ENCODE assay signal across 24 cellular contexts in the genomic region with DNA sequence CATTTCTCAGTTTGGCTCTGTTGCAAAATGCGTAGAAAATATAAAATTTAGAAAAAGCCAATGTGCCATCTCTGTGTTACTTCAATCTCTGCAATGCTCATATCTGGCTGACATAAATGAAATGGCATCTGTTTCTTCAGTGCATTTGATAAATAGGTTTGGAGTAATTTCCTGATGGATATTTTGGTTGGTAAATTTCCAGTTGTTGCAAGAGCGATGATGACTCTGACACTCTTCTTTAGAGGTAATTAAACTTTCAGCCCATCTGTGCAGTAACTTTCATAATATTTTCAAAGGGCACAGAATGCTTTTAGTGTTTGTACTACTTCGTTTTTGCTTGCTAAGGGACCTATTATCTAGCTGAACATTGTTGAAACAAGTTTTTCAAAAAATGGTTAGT.
DNase-seq lines count a peak whose midpoint lies in the region; ATAC-seq and TF ChIP-seq lines count a peak whose summit lies in the region.
"Had no signal": no experiment of that assay in that cellular context is flagged by ENCODE, and none has a peak within 500 bp of the region (broad histone marks: within the 10 kb centered on the region; RNA-seq: fewer than 3 reads in every experiment).

No MANE protein-coding gene starts in this region.

- H3K4me3 ChIP-seq in right atrium auricular region (no peak overlapping the region), astrocyte of the spinal cord (ENCODE audit: low read depth, low read length) (no peak overlapping the region), fibroblast of villous mesenchyme (ENCODE audit: low read depth, low read length) (no peak overlapping the region)
- H3K4me3 ChIP-seq: A549, GM23248, hepatocyte, lower lobe of right lung, SK-N-MC had no signal

- no peak overlapping the region for H3K27ac Mint-ChIP-seq in T-cell
- H3K27ac Mint-ChIP-seq: activated naive CD4-positive, alpha-beta T cell treated with anti-CD3 and anti-CD28 coated beads for 36 hours; effector memory CD8-positive, alpha-beta T cell had no signal

- POLR2A ChIA-PET in T-cell (lab: Charles Lee), result no interaction called here

- intact Hi-C loops in left ventricle myocardium superior (cut with micrococcal nuclease), result loop anchor here (10.0 kb wide), 1 partner anchor 1281 kb away; no protein-coding TSS in a partner anchor

- no peak overlapping the region for H3K4me3 Mint-ChIP-seq in T-cell
- H3K4me3 Mint-ChIP-seq: activated naive CD4-positive, alpha-beta T cell treated with anti-CD3 and anti-CD28 coated beads for 36 hours; effector memory CD8-positive, alpha-beta T cell had no signal

- no peaks in the 10 kb centered on the region for H3K36me3 Mint-ChIP-seq in T-cell

- DNase-seq in left ventricle myocardium superior, result no peak
- DNase-seq in right atrium auricular region (ENCODE audit: low spot score), result no peak
- peak; percentile 30 for DNase-seq in astrocyte of the spinal cord (ENCODE audit: low read depth, low spot score)
- DNase-seq in fibroblast of villous mesenchyme (ENCODE audit: low read depth), result peak; percentile 46
- DNase-seq in ACHN, result no peak
- no peak for DNase-seq in T-cell
- no peak for DNase-seq in NCI-H1092 treated with DMSO at 0.1 percent for 48 hours (lab: John Stamatoyannopoulos, UW)
- DNase-seq: activated CD4-positive, CD25-positive, alpha-beta regulatory T cell treated with anti-CD3 and anti-CD28 coated beads, Interleukin-2, amount 50 U/mL, for 72 hours; activated naive CD4-positive, alpha-beta T cell treated with anti-CD3 and anti-CD28 coated beads for 36 hours; activated T-cell treated with anti-CD3 and anti-CD28 coated beads, Interleukin-2, amount 50 U/mL, for 48 hours; C1 segment of cervical spinal cord; effector memory CD8-positive, alpha-beta T cell; GM23248; KG1; lower lobe of right lung; NCI-H2029; occipital lobe; right cardiac atrium; substantia nigra; T-helper 9 cell had no signal

- no peak for TF ChIP-seq CTCF in right atrium auricular region (IDR thresholded peaks at IDR 0.05)
- no peak for TF ChIP-seq CTCF in astrocyte of the spinal cord (IDR thresholded peaks at IDR 0.05; ENCODE audit: low read depth, low read length)
- no peak for TF ChIP-seq CTCF in fibroblast of villous mesenchyme (IDR thresholded peaks at IDR 0.05; ENCODE audit: insufficient read depth, low read depth, low read length)

- CTCF ChIA-PET in T-cell (lab: Charles Lee), result no interaction called here

- peaks cover 7 to 19% (median 7%) of the 10 kb centered on the region in 3 donors for H3K9me3 Mint-ChIP-seq in T-cell

- no peaks in the 10 kb centered on the region for H3K9me3 ChIP-seq in right atrium auricular region
- H3K9me3 ChIP-seq: A549, lower lobe of right lung had no signal

- H3K27me3 Mint-ChIP-seq in T-cell, result no peaks in the 10 kb centered on the region
- H3K27me3 Mint-ChIP-seq: effector memory CD8-positive, alpha-beta T cell had no signal

- no peaks in the 10 kb centered on the region for H3K27me3 ChIP-seq in right atrium auricular region
- H3K27me3 ChIP-seq: hepatocyte had no signal

- no peaks in the 10 kb centered on the region for H3K36me3 ChIP-seq in right atrium auricular region
- H3K36me3 ChIP-seq: lower lobe of right lung had no signal

- H3K4me1 Mint-ChIP-seq in T-cell, result no peaks in the 10 kb centered on the region

- no peak overlapping the region for H3K27ac ChIP-seq in right atrium auricular region
- H3K27ac ChIP-seq: A549, GM23248, hepatocyte, lower lobe of right lung, SK-N-MC had no signal

- peaks cover 0 to 10% of the 10 kb centered on the region in 2 donors for H3K4me1 ChIP-seq in right atrium auricular region
- H3K4me1 ChIP-seq: A549, lower lobe of right lung had no signal

- ATAC-seq in left ventricle myocardium superior (peak; percentile 25), T-cell (replicated peaks in 1 of 4) (no peak), GM21381 (IDR thresholded peaks at IDR 0.05; ENCODE audit: unreplicated experiment) (no peak)
- ATAC-seq: A549; effector memory CD8-positive, alpha-beta T cell; lower lobe of right lung; right cardiac atrium had no signal

- in situ Hi-C loops in astrocyte of the spinal cord (cut with HindIII; ENCODE audit: low sequenced_read_pairs), result no loop called here
- in situ Hi-C loops in ACHN (cut with HindIII; ENCODE audit: low pct_ligation_motif_present, low pct_unique_long_range_greater_than_20kb, low sequenced_read_pairs), result no loop called here

Comparison
In these comparisons a context has a peak if more than half of its experiments do, and no peak if none do; other contexts are left out.
1. DNase-seq: peak in astrocyte of the spinal cord (single experiment) and fibroblast of villous mesenchyme (single experiment); none in left ventricle myocardium superior (single experiment), right atrium auricular region (single experiment), ACHN (single experiment), T-cell (0 of 34) and NCI-H1092 treated with DMSO at 0.1 percent for 48 hours (single experiment).